In the genomic region with DNA sequence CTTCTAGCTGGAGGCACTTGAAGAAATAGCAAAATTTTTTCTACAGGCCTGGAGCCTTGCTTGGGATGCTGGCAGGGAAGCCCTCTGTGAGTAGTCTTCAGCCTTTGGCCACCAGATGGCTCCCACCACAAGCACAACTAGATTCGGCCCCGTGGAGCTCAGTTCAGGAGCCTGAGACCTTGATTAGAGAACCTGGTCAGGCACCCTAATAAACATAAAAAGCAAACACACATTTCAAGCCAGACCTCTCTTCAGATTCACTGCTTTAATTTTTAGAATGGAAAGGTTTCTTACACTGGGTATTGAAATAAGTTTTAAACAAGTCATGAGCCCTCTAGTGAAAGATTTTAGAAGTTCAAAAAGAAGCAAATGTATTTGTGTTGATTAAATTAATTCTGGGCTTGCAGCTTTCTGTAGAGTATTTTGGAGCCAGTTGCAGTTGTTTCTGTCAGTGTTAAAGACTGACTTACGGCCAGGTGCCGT, we compare ENCODE assay signal across 8 cellular contexts. TPM values are rescaled to one million over a fixed set of nuclear protein-coding genes. Genes with fewer than 3 reads are reported as not detected.
A peak's percentile ranks its signal among the peaks of the same experiment; 100 is the strongest.
DNase-seq lines count a peak whose midpoint lies in the region; ATAC-seq and TF ChIP-seq lines count a peak whose summit lies in the region.

No MANE protein-coding gene starts in this region.

- H3K4me1 ChIP-seq in BE2C: peaks cover 18% of the 10 kb centered on the region

- intact Hi-C loops in dorsolateral prefrontal cortex (cut with DNase I): loop anchor here (1.0 to 5.0 kb wide), 6 partner anchors 50 to 816 kb away; partner anchors contain the start of gene RHOBTB3 (in 1 of the 2)

- H3K4me3 ChIP-seq in BE2C (ENCODE audit: low read depth, low read length) (no peak overlapping the region), dorsolateral prefrontal cortex (peak overlapping the region in 17 of 59 donors; percentile 3 to 43 (median 28))

- ATAC-seq in GM19023 (IDR thresholded peaks at IDR 0.05; ENCODE audit: unreplicated experiment): peak; percentile 94
- peak; percentile 98 for ATAC-seq in HG03175 (IDR thresholded peaks at IDR 0.05; ENCODE audit: unreplicated experiment)

- H3K27ac ChIP-seq in dorsolateral prefrontal cortex: peak overlapping the region in 55 of 59 donors; percentile 1 to 83 (median 58)

- H3K27me3 ChIP-seq in BE2C (no peaks in the 10 kb centered on the region), dorsolateral prefrontal cortex (no peaks in the 10 kb centered on the region)

- no peaks in the 10 kb centered on the region for H3K9me3 ChIP-seq in BE2C

- TF ChIP-seq CTCF in BE2C (IDR thresholded peaks at IDR 0.05; ENCODE audit: low read depth, low read length) (peak; percentile 96), dorsolateral prefrontal cortex (IDR thresholded peaks at IDR 0.05 in 54 of 56, conservative IDR thresholded peaks at IDR 0.05 in 2 of 56; ENCODE audit: low read depth in 1 of 56, partially characterized antibody in 56 of 56) (peak; percentile 72 to 99 (median 92))

- H3K36me3 ChIP-seq in BE2C: peaks cover 30% of the 10 kb centered on the region

- DNase-seq in BE2C (peak; percentile 82), NCI-H526 treated with DMSO at 0.1 percent for 48 hours (lab: John Stamatoyannopoulos, UW) (peak; percentile 4), dorsolateral prefrontal cortex (peak; percentile 59 to 85 (median 77)), medulla oblongata (ENCODE audit: extremely low spot score) (peak; percentile 93)
- DNase-seq in activated CD4-positive, alpha-beta T cell treated with anti-CD3 and anti-CD28 coated beads, Interleukin-2, amount 50 U/mL, for 48 hours: peak; percentile 67 to 77
- DNase-seq in stimulated activated CD4-positive, alpha-beta T cell treated with anti-CD3 and anti-CD28 coated beads, TNF-alpha, amount 100 ng/mL, for 48 hours (ENCODE audit: low read depth in 3 of 3): peak; percentile 37 to 61 (median 53)

RNA-seq across cellular contexts. Expression of gene GLRX, which starts 41.4 kb away (rescaled TPM):
- 41.7 TPM for polyA plus RNA-seq in BE2C (2012; ENCODE audit: insufficient read depth, insufficient read length, low read depth)
- 100 to 1,000 TPM in 3 of 120 experiments, 10 to 100 TPM in 117; 13.7 to 109 (median 43.0) TPM for total RNA-seq in dorsolateral prefrontal cortex

RNA-seq across cellular contexts. Expression of gene RHOBTB3, which starts 50.0 kb away (rescaled TPM):
- polyA plus RNA-seq in BE2C (2012; ENCODE audit: insufficient read depth, insufficient read length, low read depth): 119 TPM
- 100 to 1,000 TPM in 111 of 120 experiments, 10 to 100 TPM in 9; 78.4 to 315 (median 137) TPM for total RNA-seq in dorsolateral prefrontal cortex

Comparison
In these comparisons a context has a peak if more than half of its experiments do, and no peak if none do; other contexts are left out.
1. DNase-seq: peak in every context shown above with its lines; median percentile 93 in medulla oblongata; 82 in BE2C; 77 in dorsolateral prefrontal cortex; 72 in activated CD4-positive, alpha-beta T cell treated with anti-CD3 and anti-CD28 coated beads, Interleukin-2, amount 50 U/mL, for 48 hours; 53 in stimulated activated CD4-positive, alpha-beta T cell treated with anti-CD3 and anti-CD28 coated beads, TNF-alpha, amount 100 ng/mL, for 48 hours; 4 in NCI-H526 treated with DMSO at 0.1 percent for 48 hours.